ENCODE assay signal across 1 cellular context in the genomic region with DNA sequence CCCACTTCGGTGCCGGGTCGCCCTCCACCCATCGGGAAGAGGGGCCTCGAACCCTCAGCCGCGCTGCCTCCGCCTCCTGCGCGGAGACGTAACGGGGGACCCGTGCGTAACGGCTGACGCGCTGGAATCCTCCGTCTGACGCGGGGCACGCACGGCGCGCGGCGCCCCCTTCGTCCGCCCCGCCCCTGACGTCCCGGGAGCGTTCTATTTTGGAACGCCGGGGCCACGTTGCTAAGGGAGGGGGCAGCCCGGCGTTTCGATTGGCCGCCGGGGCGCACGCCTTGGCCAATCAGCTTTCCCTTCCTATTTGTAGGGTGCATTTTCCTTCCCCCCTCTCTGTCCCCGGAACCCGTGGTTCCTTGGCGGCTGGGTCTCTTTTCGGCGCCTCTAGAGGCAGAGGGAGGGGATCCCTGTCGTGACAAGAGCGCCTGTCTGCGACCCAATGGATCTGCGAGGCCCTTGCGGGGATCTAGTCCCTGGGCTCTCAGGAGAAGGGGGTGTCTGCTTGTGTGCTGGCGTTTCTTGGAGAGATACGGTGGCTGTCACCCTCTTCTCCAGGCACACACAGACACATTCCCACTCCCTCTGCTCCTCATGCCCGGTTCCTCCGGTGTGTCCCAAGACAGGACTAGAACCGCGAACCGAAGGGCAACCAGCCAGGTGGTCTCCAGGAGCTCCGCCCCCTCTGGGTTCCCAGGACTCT.
TF ChIP-seq lines count a peak whose summit lies in the region.

No MANE protein-coding gene starts in this region.

TF ChIP-seq in GM12878, 131 proteins besides CTCF, POLR2A, EP300 and RAD21 (continued from another document):
- TF ChIP-seq, protein P1, sequence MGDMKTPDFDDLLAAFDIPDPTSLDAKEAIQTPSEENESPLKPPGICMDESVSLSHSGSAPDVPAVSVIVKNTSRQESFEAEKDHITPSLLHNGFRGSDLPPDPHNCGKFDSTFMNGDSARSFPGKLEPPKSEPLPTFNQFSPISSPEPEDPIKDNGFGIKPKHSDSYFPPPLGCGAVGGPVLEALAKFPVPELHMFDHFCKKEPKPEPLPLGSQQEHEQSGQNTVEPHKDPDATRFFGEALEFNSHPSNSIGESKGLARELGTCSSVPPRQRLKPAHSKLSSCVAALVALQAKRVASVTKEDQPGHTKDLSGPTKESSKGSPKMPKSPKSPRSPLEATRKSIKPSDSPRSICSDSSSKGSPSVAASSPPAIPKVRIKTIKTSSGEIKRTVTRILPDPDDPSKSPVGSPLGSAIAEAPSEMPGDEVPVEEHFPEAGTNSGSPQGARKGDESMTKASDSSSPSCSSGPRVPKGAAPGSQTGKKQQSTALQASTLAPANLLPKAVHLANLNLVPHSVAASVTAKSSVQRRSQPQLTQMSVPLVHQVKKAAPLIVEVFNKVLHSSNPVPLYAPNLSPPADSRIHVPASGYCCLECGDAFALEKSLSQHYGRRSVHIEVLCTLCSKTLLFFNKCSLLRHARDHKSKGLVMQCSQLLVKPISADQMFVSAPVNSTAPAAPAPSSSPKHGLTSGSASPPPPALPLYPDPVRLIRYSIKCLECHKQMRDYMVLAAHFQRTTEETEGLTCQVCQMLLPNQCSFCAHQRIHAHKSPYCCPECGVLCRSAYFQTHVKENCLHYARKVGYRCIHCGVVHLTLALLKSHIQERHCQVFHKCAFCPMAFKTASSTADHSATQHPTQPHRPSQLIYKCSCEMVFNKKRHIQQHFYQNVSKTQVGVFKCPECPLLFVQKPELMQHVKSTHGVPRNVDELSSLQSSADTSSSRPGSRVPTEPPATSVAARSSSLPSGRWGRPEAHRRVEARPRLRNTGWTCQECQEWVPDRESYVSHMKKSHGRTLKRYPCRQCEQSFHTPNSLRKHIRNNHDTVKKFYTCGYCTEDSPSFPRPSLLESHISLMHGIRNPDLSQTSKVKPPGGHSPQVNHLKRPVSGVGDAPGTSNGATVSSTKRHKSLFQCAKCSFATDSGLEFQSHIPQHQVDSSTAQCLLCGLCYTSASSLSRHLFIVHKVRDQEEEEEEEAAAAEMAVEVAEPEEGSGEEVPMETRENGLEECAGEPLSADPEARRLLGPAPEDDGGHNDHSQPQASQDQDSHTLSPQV (IDR thresholded peaks at IDR 0.05), result no peak
- no peak for TF ChIP-seq BCL11A (IDR thresholded peaks at IDR 0.05; ENCODE audit: low read depth, low read length)
- no peak; the same call in 1 of the 2 replicates for TF ChIP-seq TCF12 (IDR thresholded peaks at IDR 0.05; ENCODE audit: low read depth, low read length)
- TF ChIP-seq SUPT20H (IDR thresholded peaks at IDR 0.05; ENCODE audit: borderline replicate concordance, control insufficient read depth, low read depth, low read length), result no peak
- no peak for TF ChIP-seq MTA3 (IDR thresholded peaks at IDR 0.05; ENCODE audit: borderline replicate concordance, low read length)
- 0 out of 2 replicates have a peak, but pooled peaks have one; percentile 57 for TF ChIP-seq POLR2AphosphoS5 (IDR thresholded peaks at IDR 0.05; ENCODE audit: low read length)
- no peak for TF ChIP-seq NFXL1 (IDR thresholded peaks at IDR 0.05; ENCODE audit: borderline replicate concordance)
- TF ChIP-seq RBBP5 (conservative IDR thresholded peaks at IDR 0.05), result no peak
- TF ChIP-seq, protein P2, sequence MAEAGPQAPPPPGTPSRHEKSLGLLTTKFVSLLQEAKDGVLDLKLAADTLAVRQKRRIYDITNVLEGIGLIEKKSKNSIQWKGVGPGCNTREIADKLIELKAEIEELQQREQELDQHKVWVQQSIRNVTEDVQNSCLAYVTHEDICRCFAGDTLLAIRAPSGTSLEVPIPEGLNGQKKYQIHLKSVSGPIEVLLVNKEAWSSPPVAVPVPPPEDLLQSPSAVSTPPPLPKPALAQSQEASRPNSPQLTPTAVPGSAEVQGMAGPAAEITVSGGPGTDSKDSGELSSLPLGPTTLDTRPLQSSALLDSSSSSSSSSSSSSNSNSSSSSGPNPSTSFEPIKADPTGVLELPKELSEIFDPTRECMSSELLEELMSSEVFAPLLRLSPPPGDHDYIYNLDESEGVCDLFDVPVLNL (IDR thresholded peaks at IDR 0.05; ENCODE audit: low read depth, low read length), result no peak
- TF ChIP-seq, protein P3, sequence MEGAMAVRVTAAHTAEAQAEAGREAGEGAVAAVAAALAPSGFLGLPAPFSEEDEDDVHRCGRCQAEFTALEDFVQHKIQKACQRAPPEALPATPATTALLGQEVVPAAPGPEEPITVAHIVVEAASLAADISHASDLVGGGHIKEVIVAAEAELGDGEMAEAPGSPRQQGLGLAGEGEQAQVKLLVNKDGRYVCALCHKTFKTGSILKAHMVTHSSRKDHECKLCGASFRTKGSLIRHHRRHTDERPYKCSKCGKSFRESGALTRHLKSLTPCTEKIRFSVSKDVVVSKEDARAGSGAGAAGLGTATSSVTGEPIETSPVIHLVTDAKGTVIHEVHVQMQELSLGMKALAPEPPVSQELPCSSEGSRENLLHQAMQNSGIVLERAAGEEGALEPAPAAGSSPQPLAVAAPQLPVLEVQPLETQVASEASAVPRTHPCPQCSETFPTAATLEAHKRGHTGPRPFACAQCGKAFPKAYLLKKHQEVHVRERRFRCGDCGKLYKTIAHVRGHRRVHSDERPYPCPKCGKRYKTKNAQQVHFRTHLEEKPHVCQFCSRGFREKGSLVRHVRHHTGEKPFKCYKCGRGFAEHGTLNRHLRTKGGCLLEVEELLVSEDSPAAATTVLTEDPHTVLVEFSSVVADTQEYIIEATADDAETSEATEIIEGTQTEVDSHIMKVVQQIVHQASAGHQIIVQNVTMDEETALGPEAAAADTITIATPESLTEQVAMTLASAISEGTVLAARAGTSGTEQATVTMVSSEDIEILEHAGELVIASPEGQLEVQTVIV (IDR thresholded peaks at IDR 0.05; ENCODE audit: borderline replicate concordance, partially characterized antibody), result peak; percentile 26
- no peak for TF ChIP-seq HDAC6 (IDR thresholded peaks at IDR 0.05; ENCODE audit: unreplicated experiment)
- no peak for TF ChIP-seq IRF4 (IDR thresholded peaks at IDR 0.05; ENCODE audit: low read depth, low read length)
- TF ChIP-seq, protein P4, sequence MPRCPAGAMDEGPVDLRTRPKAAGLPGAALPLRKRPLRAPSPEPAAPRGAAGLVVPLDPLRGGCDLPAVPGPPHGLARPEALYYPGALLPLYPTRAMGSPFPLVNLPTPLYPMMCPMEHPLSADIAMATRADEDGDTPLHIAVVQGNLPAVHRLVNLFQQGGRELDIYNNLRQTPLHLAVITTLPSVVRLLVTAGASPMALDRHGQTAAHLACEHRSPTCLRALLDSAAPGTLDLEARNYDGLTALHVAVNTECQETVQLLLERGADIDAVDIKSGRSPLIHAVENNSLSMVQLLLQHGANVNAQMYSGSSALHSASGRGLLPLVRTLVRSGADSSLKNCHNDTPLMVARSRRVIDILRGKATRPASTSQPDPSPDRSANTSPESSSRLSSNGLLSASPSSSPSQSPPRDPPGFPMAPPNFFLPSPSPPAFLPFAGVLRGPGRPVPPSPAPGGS (IDR thresholded peaks at IDR 0.05; ENCODE audit: borderline replicate concordance, insufficient read depth, low read depth, low read length, poor library complexity, severe bottlenecking), result no peak
- TF ChIP-seq ZBED1 (IDR thresholded peaks at IDR 0.05; ENCODE audit: borderline replicate concordance), result peak; percentile 90; the same call in 1 of the 2 replicates
- TF ChIP-seq, protein P5, sequence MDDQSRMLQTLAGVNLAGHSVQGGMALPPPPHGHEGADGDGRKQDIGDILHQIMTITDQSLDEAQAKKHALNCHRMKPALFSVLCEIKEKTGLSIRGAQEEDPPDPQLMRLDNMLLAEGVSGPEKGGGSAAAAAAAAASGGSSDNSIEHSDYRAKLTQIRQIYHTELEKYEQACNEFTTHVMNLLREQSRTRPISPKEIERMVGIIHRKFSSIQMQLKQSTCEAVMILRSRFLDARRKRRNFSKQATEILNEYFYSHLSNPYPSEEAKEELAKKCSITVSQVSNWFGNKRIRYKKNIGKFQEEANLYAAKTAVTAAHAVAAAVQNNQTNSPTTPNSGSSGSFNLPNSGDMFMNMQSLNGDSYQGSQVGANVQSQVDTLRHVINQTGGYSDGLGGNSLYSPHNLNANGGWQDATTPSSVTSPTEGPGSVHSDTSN (IDR thresholded peaks at IDR 0.05; ENCODE audit: insufficient replicate concordance, low read depth, low read length), result no peak
- peak; percentile 73; the same call in 1 of the 2 replicates for TF ChIP-seq STAT1 (conservative IDR thresholded peaks at IDR 0.05)
- TF ChIP-seq KLF5 (IDR thresholded peaks at IDR 0.05; ENCODE audit: partially characterized antibody), result peak; percentile 45
- TF ChIP-seq GABPA (IDR thresholded peaks at IDR 0.05; ENCODE audit: low read depth), result no peak
- peak; percentile 66 for TF ChIP-seq MYC (IDR thresholded peaks at IDR 0.05; ENCODE audit: insufficient read depth, insufficient read length, insufficient replicate concordance, low read length, severe bottlenecking)
- TF ChIP-seq PML (IDR thresholded peaks at IDR 0.05; ENCODE audit: low read length), result no peak; the same call in 1 of the 2 replicates
- TF ChIP-seq, protein P6, sequence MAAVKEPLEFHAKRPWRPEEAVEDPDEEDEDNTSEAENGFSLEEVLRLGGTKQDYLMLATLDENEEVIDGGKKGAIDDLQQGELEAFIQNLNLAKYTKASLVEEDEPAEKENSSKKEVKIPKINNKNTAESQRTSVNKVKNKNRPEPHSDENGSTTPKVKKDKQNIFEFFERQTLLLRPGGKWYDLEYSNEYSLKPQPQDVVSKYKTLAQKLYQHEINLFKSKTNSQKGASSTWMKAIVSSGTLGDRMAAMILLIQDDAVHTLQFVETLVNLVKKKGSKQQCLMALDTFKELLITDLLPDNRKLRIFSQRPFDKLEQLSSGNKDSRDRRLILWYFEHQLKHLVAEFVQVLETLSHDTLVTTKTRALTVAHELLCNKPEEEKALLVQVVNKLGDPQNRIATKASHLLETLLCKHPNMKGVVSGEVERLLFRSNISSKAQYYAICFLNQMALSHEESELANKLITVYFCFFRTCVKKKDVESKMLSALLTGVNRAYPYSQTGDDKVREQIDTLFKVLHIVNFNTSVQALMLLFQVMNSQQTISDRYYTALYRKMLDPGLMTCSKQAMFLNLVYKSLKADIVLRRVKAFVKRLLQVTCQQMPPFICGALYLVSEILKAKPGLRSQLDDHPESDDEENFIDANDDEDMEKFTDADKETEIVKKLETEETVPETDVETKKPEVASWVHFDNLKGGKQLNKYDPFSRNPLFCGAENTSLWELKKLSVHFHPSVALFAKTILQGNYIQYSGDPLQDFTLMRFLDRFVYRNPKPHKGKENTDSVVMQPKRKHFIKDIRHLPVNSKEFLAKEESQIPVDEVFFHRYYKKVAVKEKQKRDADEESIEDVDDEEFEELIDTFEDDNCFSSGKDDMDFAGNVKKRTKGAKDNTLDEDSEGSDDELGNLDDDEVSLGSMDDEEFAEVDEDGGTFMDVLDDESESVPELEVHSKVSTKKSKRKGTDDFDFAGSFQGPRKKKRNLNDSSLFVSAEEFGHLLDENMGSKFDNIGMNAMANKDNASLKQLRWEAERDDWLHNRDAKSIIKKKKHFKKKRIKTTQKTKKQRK (IDR thresholded peaks at IDR 0.05; ENCODE audit: low read depth, low read length), result no peak
